ENCODE assay signal across 8 cellular contexts in genomic region chr14:61478971-61479473, GRCh38.
DNase-seq lines count a peak whose midpoint lies in the region; ATAC-seq lines count a peak whose summit lies in the region.

No MANE protein-coding gene starts in this region.

- DNase-seq in T-helper 17 cell = no peak
- DNase-seq in NCI-H2029 treated with DMSO at 0.1 percent for 48 hours (lab: John Stamatoyannopoulos, UW) = no peak
- no peak for DNase-seq in posterior cingulate gyrus
- DNase-seq in HAP-1 (ENCODE audit: low spot score in 2 of 2) = no peak
- no peak for DNase-seq in NCI-H524 treated with DMSO at 0.1 percent for 48 hours (lab: John Stamatoyannopoulos, UW)

- intact Hi-C loops in posterior cingulate gyrus (cut with DNase I) = no loop called here

- H3K27me3 ChIP-seq in muscle layer of duodenum (ENCODE audit: low read depth, low read length) (no peaks in the 10 kb centered on the region), HAP-1 (ENCODE audit: low read depth) (peaks cover 80% of the 10 kb centered on the region)

- no peaks in the 10 kb centered on the region for H3K9me3 ChIP-seq in T-helper 17 cell (ENCODE audit: control insufficient read depth, low read length, poor library complexity, severe bottlenecking)
- H3K9me3 ChIP-seq in muscle layer of duodenum (ENCODE audit: control insufficient read depth in 1 of 2, low read length in 2 of 2) = no peaks in the 10 kb centered on the region
- H3K9me3 ChIP-seq in HAP-1 = no peaks in the 10 kb centered on the region

- H3K4me1 Mint-ChIP-seq in T-helper 17 cell = peaks cover 60% of the 10 kb centered on the region

- ATAC-seq in GM18873 (IDR thresholded peaks at IDR 0.05; ENCODE audit: low FRiP score, unreplicated experiment) (peak; percentile 53), HG02759 (IDR thresholded peaks at IDR 0.05; ENCODE audit: unreplicated experiment) (peak; percentile 56), T-helper 17 cell (no peak)

- H3K4me3 ChIP-seq in muscle layer of duodenum (ENCODE audit: low read depth in 1 of 2, low read length in 2 of 2) = no peak overlapping the region
- no peak overlapping the region for H3K4me3 ChIP-seq in HAP-1

- peaks cover 8% of the 10 kb centered on the region for H3K36me3 Mint-ChIP-seq in T-helper 17 cell (ENCODE audit: low read depth)

- no peaks in the 10 kb centered on the region for H3K27me3 Mint-ChIP-seq in T-helper 17 cell

- peak overlapping the region; percentile 95 for H3K27ac Mint-ChIP-seq in T-helper 17 cell

- H3K4me3 Mint-ChIP-seq in T-helper 17 cell = peak overlapping the region; percentile 82

- H3K36me3 ChIP-seq in muscle layer of duodenum (ENCODE audit: control insufficient read depth in 1 of 2, insufficient read depth in 2 of 2, low read length in 2 of 2) (peaks cover 0 to 4% of the 10 kb centered on the region in 2 donors), HAP-1 (replicated peaks) (no peaks in the 10 kb centered on the region)

- H3K4me1 ChIP-seq in muscle layer of duodenum (ENCODE audit: control insufficient read depth in 1 of 2, insufficient read depth in 2 of 2, low read length in 2 of 2) (peaks cover 0 to 16% of the 10 kb centered on the region in 2 donors), HAP-1 (no peaks in the 10 kb centered on the region)

- H3K27ac ChIP-seq in muscle layer of duodenum (ENCODE audit: low read length) = peak overlapping the region; percentile 93

- in situ Hi-C loops in HAP-1 (cut with MboI; ENCODE audit: low sequenced_read_pairs) = no loop called here
